In genomic region chr10:5888843-5889623, GRCh38 we compare ENCODE assay signal across 8 cellular contexts. TPM values are rescaled to one million over a fixed set of nuclear protein-coding genes. Genes with fewer than 3 reads are reported as not detected.
DNase-seq lines count a peak whose midpoint lies in the region; ATAC-seq and TF ChIP-seq lines count a peak whose summit lies in the region.

No MANE protein-coding gene starts in this region.

- no peaks in the 10 kb centered on the region for H3K9me3 ChIP-seq in A673 (ENCODE audit: low read depth, low read length, poor library complexity, severe bottlenecking)

- peak; percentile 16; the same call in 1 of the 2 replicates for TF ChIP-seq CTCF in A673 (conservative IDR thresholded peaks at IDR 0.05; ENCODE audit: low read depth, low read length)

- peak overlapping the region; percentile 94 for H3K4me3 ChIP-seq in A673 (ENCODE audit: low read depth, low read length, poor library complexity, severe bottlenecking)
- H3K4me3 ChIP-seq in iPS-11a (ENCODE audit: low read depth, low read length): peak overlapping the region; percentile 70
- peak overlapping the region; percentile 75 to 96 (median 94) for H3K4me3 ChIP-seq in skin epidermis

- intact Hi-C loops in A673 (cut with micrococcal nuclease; ENCODE audit: unreplicated experiment): no loop called here

- H3K27ac ChIP-seq in A673 (ENCODE audit: low read depth, low read length, poor library complexity, severe bottlenecking) (peak overlapping the region; percentile 91), angular gyrus (ENCODE audit: low read depth, low read length) (peak overlapping the region; percentile 45), skin epidermis (peak overlapping the region; percentile 50 to 93 (median 86))

- no TSS peak for BruUV-seq in A673 (replicated peaks; lab: Mats Ljungman, UMichigan)

- ATAC-seq in GM18907 (IDR thresholded peaks at IDR 0.05; ENCODE audit: unreplicated experiment) (peak; percentile 39), HG03135 (IDR thresholded peaks at IDR 0.05; ENCODE audit: unreplicated experiment) (peak; percentile 34)

- DNase-seq in A673 (ENCODE audit: low spot score) (peak; percentile 37), SK-N-DZ (ENCODE audit: low spot score) (peak; percentile 66), T1000 (lab: John Stamatoyannopoulos, UW) (no peak)

- CTCF ChIA-PET in A673 (lab: Charles Lee): interaction anchor here (0.6 kb wide), 1 partner anchor 75 kb away, joined by 3 read pairs; no protein-coding TSS in a partner anchor

- POLR2A ChIA-PET in A673 (lab: Charles Lee; ENCODE audit: low non-redundant PET): interaction anchor here (0.6 kb wide), 2 partner anchors 75 to 89 kb away, joined by 3 to 5 read pairs; no protein-coding TSS in a partner anchor

- peaks cover 40% of the 10 kb centered on the region for H3K36me3 ChIP-seq in A673 (ENCODE audit: insufficient read depth, low read length, poor library complexity, severe bottlenecking)

- peaks cover 11% of the 10 kb centered on the region for H3K4me1 ChIP-seq in A673 (ENCODE audit: insufficient read depth, low read length, poor library complexity, severe bottlenecking)

- H3K27me3 ChIP-seq in A673 (replicated peaks; ENCODE audit: insufficient read depth, low read depth, low read length, poor library complexity): no peaks in the 10 kb centered on the region

RNA-seq across cellular contexts. Expression of gene ANKRD16, which starts 0.7 kb away (rescaled TPM):
- 16.2 and 17.3 TPM in 2 replicates for total RNA-seq in A673 (2021)
- polyA plus RNA-seq in SK-N-DZ (2014; cell fraction: cytosol; rRNA removed): 16.8 and 24.1 TPM in 2 replicates
- 28.1 and 32.7 TPM in 2 replicates for polyA plus RNA-seq in SK-N-DZ (2014; cell fraction: nucleus; rRNA removed)

RNA-seq across cellular contexts. Expression of gene FBH1, which starts 1.0 kb away (rescaled TPM):
- total RNA-seq in A673 (2021): 84.0 and 87.5 TPM in 2 replicates
- polyA plus RNA-seq in SK-N-DZ (2014; cell fraction: cytosol; rRNA removed): 89.4 and 98.7 TPM in 2 replicates
- 172 and 179 TPM in 2 replicates for polyA plus RNA-seq in SK-N-DZ (2014; cell fraction: nucleus; rRNA removed)
